ENCODE assay signal across 25 cellular contexts in genomic region chr5:151864349-151864748, GRCh38.
A peak's percentile ranks its signal among the peaks of the same experiment; 100 is the strongest.
DNase-seq lines count a peak whose midpoint lies in the region; ATAC-seq, FAIRE-seq and TF ChIP-seq lines count a peak whose summit lies in the region.
"Had no signal": no experiment of that assay in that cellular context is flagged by ENCODE, and none has a peak within 500 bp of the region (broad histone marks: within the 10 kb centered on the region; RNA-seq: fewer than 3 reads in every experiment).

No MANE protein-coding gene starts in this region.

- H3K4me3 Mint-ChIP-seq in GM23338, result no peak overlapping the region
- H3K4me3 Mint-ChIP-seq: CD4-positive, alpha-beta T cell; H9; HFFc6; IgD-negative memory B cell had no signal

- no peaks in the 10 kb centered on the region for H3K79me2 ChIP-seq in GM23338 (replicated peaks; ENCODE audit: insufficient read depth)
- H3K79me2 ChIP-seq in GM12878 (ENCODE audit: control insufficient read depth, insufficient read depth, low read length), result no peaks in the 10 kb centered on the region

- H3K36me3 ChIP-seq in BLaER1 (no peaks in the 10 kb centered on the region), GM23338 (ENCODE audit: insufficient read depth) (no peaks in the 10 kb centered on the region), GM12878 (ENCODE audit: control insufficient read depth in 2 of 2, insufficient read depth in 2 of 2, low read length in 1 of 2) (no peaks in the 10 kb centered on the region)
- H3K36me3 ChIP-seq: BE2C, SJSA1 had no signal

- DNase-seq in GM23338 (ENCODE audit: low spot score) (no peak), GM12878 (ENCODE audit: low read depth, low spot score) (no peak), islet precursor cell (peak; percentile 60), NCI-H1436 (lab: John Stamatoyannopoulos, UW) (no peak)
- no peak for DNase-seq in stimulated activated naive CD4-positive, alpha-beta T cell treated with Interleukin-2 at 50 U/mL for 16 hours (lab: John Stamatoyannopoulos, UW)
- DNase-seq: 8988T; ACHN; BE2C; CD4-positive, alpha-beta T cell; GF-D8; H9; HFFc6; NCI-H1092; NCI-H1436 treated with DMSO at 0.1 percent for 48 hours; NCI-H1930; NCI-H2107; NCI-H446 treated with DMSO at 0.1 percent for 48 hours; NCI-H526 treated with DMSO at 0.1 percent for 48 hours; PC-9 had no signal

- no peak for FAIRE-seq in GM12878 (lab: Jason Lieb, UNC)
- FAIRE-seq: GM19239 had no signal

- no peak overlapping the region for H3K4me3 ChIP-seq in BLaER1
- H3K4me3 ChIP-seq in GM23338, result no peak overlapping the region
- H3K4me3 ChIP-seq in GM12878, result no peak overlapping the region
- H3K4me3 ChIP-seq: PC-9, SJSA1 had no signal

- CTCF ChIA-PET in GM12878 (lab: Yijun Ruan, JAX), result interaction anchor here (0.9 to 2.0 kb wide), 2 partner anchors 39 to 91 kb away, joined by 3 to 6 read pairs; no protein-coding TSS in a partner anchor

- H3K9me3 ChIP-seq in BLaER1, result no peaks in the 10 kb centered on the region
- no peaks in the 10 kb centered on the region for H3K9me3 ChIP-seq in GM12878 (replicated peaks; ENCODE audit: control insufficient read depth, insufficient read depth, low read length)
- H3K9me3 ChIP-seq: BE2C, SJSA1 had no signal

- H2AFZ ChIP-seq in GM23338 (peak overlapping the region; percentile 59), GM12878 (ENCODE audit: control insufficient read depth, low read depth, low read length) (no peak overlapping the region)
- H2AFZ ChIP-seq: PC-9 had no signal

- no peak for TF ChIP-seq RAD21 in GM12878 (IDR thresholded peaks at IDR 0.05; ENCODE audit: insufficient read depth, low read depth, low read length)

- H3K4me1 ChIP-seq in BLaER1, result peaks cover 14% of the 10 kb centered on the region
- no peaks in the 10 kb centered on the region for H3K4me1 ChIP-seq in GM23338 (ENCODE audit: insufficient read depth)
- H3K4me1 ChIP-seq in GM12878 (ENCODE audit: control insufficient read depth, insufficient read depth, low read length), result 0 out of 2 replicates have a peak, but pooled peaks cover 4% of the 10 kb centered on the region
- H3K4me1 ChIP-seq: BE2C, SJSA1 had no signal

- SMC1A ChIA-PET in GM12878 (lab: Charles Lee; ENCODE audit: uncharacterized antibody, unreplicated experiment), result interaction anchor here (0.7 to 1.4 kb wide), 3 partner anchors 10 to 94 kb away, joined by 3 to 5 read pairs (median 3); no protein-coding TSS in a partner anchor

- BruUV-seq in GM12878 (replicated peaks; lab: Mats Ljungman, UMichigan), result no TSS peak

- no peaks in the 10 kb centered on the region for H3K27me3 Mint-ChIP-seq in GM23338 (ENCODE audit: insufficient read depth, low read depth, poor library complexity)
- H3K27me3 Mint-ChIP-seq: CD4-positive, alpha-beta T cell; IgD-negative memory B cell had no signal

- H3K36me3 Mint-ChIP-seq in GM23338 (ENCODE audit: low read depth), result no peaks in the 10 kb centered on the region; the same call in 2 of the 3 replicates

- no peaks in the 10 kb centered on the region for H3K4me1 Mint-ChIP-seq in GM23338
- H3K4me1 Mint-ChIP-seq: H9 had no signal

- H3K4me2 ChIP-seq in BLaER1 (peak overlapping the region; percentile 58), GM23338 (no peak overlapping the region), GM12878 (ENCODE audit: control insufficient read depth, insufficient read depth) (no peak overlapping the region)
- H3K4me2 ChIP-seq: PC-9 had no signal

- in situ Hi-C loops in GM12878 (cut with MboI), result no loop called here

- H4K20me1 ChIP-seq in BLaER1, result no peaks in the 10 kb centered on the region
- H4K20me1 ChIP-seq in GM23338 (replicated peaks; ENCODE audit: insufficient read depth), result no peaks in the 10 kb centered on the region
- no peaks in the 10 kb centered on the region for H4K20me1 ChIP-seq in GM12878 (ENCODE audit: control insufficient read depth, insufficient read depth)

- H3K9me2 ChIP-seq in GM23338 (ENCODE audit: insufficient read depth), result no peaks in the 10 kb centered on the region

- WGBS in GM12878 (ENCODE audit: insufficient coverage, insufficient replicate concordance, low lambda C conversion rate, missing lambda C conversion rate), result 51% methylated on average over 4 of the region's 4 CpGs

- ATAC-seq in GM23338 (peak; percentile 43; the same call in 2 of the 3 replicates), GM12878 (no peak), GM21423 (IDR thresholded peaks at IDR 0.05; ENCODE audit: unreplicated experiment) (no peak)
- ATAC-seq: Right ventricle myocardium inferior had no signal

- RAD21 ChIA-PET in GM12878 (lab: Charles Lee; ENCODE audit: unreplicated experiment), result interaction anchor here (1.2 kb wide), 1 partner anchor 279 kb away, joined by 5 read pairs; no protein-coding TSS in a partner anchor

- no peak for TF ChIP-seq POLR2A in GM12878 (IDR thresholded peaks at IDR 0.05; ENCODE audit: low read depth, low read length)

- POLR2A ChIA-PET in GM12878 (lab: Charles Lee), result no interaction called here

- H3K9me3 Mint-ChIP-seq in GM23338, result no peaks in the 10 kb centered on the region
- H3K9me3 Mint-ChIP-seq: CD4-positive, alpha-beta T cell; H9; HFFc6; IgD-negative memory B cell had no signal

- H3F3A ChIP-seq in GM23338 (replicated peaks; ENCODE audit: low read depth), result no peaks in the 10 kb centered on the region

- TF ChIP-seq EP300 in GM12878 (IDR thresholded peaks at IDR 0.05; ENCODE audit: borderline replicate concordance in 1 of 2, control insufficient read depth in 1 of 2, low read depth in 2 of 2, low read length in 2 of 2), result no peak

- TF ChIP-seq CTCF in GM23338 (conservative IDR thresholded peaks at IDR 0.05; ENCODE audit: low read depth in 2 of 2) (no peak), GM12878 (IDR thresholded peaks at IDR 0.05 in 2 of 3, conservative IDR thresholded peaks at IDR 0.05 in 1 of 3; ENCODE audit: control insufficient read depth in 2 of 3, extremely low read depth in 1 of 3, insufficient read depth in 1 of 3, low read depth in 3 of 3, low read length in 3 of 3) (no peak)

- H3K27ac Mint-ChIP-seq in GM23338, result no peak overlapping the region
- H3K27ac Mint-ChIP-seq: CD4-positive, alpha-beta T cell; H9; HFFc6; IgD-negative memory B cell had no signal

- intact Hi-C loops in GM12878 (cut with micrococcal nuclease; ENCODE audit: unreplicated experiment), result no loop called here

- H3K27me3 ChIP-seq in BLaER1 (no peaks in the 10 kb centered on the region), GM23338 (ENCODE audit: insufficient read depth) (no peaks in the 10 kb centered on the region), GM12878 (replicated peaks in 1 of 2; ENCODE audit: control insufficient read depth in 2 of 2, insufficient read depth in 2 of 2, low read length in 1 of 2) (no peaks in the 10 kb centered on the region)
- H3K27me3 ChIP-seq: BE2C, SJSA1 had no signal

- no peak overlapping the region for H3K9ac ChIP-seq in BLaER1
- H3K9ac ChIP-seq in GM12878 (ENCODE audit: control insufficient read depth, insufficient read depth, low read length), result no peak overlapping the region

- H3K27ac ChIP-seq in BLaER1 (no peak overlapping the region), GM23338 (ENCODE audit: low read depth) (no peak overlapping the region), GM12878 (ENCODE audit: control insufficient read depth, insufficient read depth) (no peak overlapping the region)
- H3K27ac ChIP-seq: PC-9, SJSA1 had no signal

TF ChIP-seq in GM23338, 12 proteins besides CTCF, POLR2A, EP300 and RAD21 (continues in another document):
- no peak for TF ChIP-seq JUNB (IDR thresholded peaks at IDR 0.05; ENCODE audit: unreplicated experiment)
- TF ChIP-seq POLR2AphosphoS5 (IDR thresholded peaks at IDR 0.05; ENCODE audit: low read depth), result no peak
- no peak for TF ChIP-seq STAT1 (IDR thresholded peaks at IDR 0.05; ENCODE audit: unreplicated experiment)
- TF ChIP-seq ZNF114 (CRISPR knock-in tag; IDR thresholded peaks at IDR 0.05), result no peak
- no peak for TF ChIP-seq CREB1 (CRISPR knock-in tag; IDR thresholded peaks at IDR 0.05; ENCODE audit: low read depth)
- TF ChIP-seq EZH2phosphoT487 (IDR thresholded peaks at IDR 0.05; ENCODE audit: unreplicated experiment), result no peak

TF ChIP-seq in GM12878, 131 proteins besides CTCF, POLR2A, EP300 and RAD21:
- TF ChIP-seq USF2 (IDR thresholded peaks at IDR 0.05; ENCODE audit: borderline replicate concordance, low read depth, low read length) (no peak), USF1 (IDR thresholded peaks at IDR 0.05; ENCODE audit: borderline replicate concordance, extremely low read length, insufficient read depth, low read depth, low read length) (peak; percentile 9)
